In the genomic region with DNA sequence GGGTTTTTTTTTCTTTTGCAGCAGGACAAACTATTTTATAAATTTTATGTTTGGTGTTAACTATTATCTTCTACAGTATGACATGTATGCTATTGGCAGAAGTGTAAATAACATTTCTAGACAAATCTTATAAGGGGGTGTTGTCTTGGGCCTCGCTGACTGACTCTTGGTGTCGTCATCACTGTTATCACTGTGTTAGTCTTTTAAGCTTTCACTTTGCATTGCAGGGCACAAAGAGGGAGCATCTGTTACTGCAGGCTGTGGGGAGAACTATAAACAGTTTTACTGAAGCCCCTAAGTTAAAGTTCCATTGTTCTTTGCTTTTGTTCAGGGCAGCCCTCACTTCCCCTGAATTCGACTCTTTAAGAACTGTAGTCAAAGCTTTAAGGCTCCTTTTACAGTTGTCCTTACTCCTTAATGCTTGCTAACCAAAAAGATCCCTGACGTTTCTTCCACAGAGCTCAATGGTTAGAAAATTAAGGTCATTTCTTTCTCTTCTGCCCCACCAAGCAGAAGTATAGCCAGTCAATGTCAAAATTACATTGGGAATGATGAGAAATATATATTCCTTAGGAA, we compare ENCODE assay signal across 9 cellular contexts.
A peak's percentile ranks its signal among the peaks of the same experiment; 100 is the strongest.
DNase-seq lines count a peak whose midpoint lies in the region; ATAC-seq, FAIRE-seq and TF ChIP-seq lines count a peak whose summit lies in the region.
"Had no signal": no experiment of that assay in that cellular context is flagged by ENCODE, and none has a peak within 500 bp of the region (broad histone marks: within the 10 kb centered on the region; RNA-seq: fewer than 3 reads in every experiment).

No MANE protein-coding gene starts in this region.

- no peaks in the 10 kb centered on the region for H3K9me3 ChIP-seq in astrocyte (ENCODE audit: insufficient read depth, low read depth, low read length)
- no peaks in the 10 kb centered on the region for H3K9me3 ChIP-seq in muscle layer of duodenum (ENCODE audit: control insufficient read depth in 1 of 2, low read length in 2 of 2)
- H3K9me3 ChIP-seq in H9 (ENCODE audit: control insufficient read depth, low read depth, low read length) = no peaks in the 10 kb centered on the region

- H3K36me3 ChIP-seq in astrocyte (ENCODE audit: insufficient read depth, low read length) (no peaks in the 10 kb centered on the region), muscle layer of duodenum (ENCODE audit: control insufficient read depth in 1 of 2, insufficient read depth in 2 of 2, low read length in 2 of 2) (no peaks in the 10 kb centered on the region)

- H3K4me3 ChIP-seq in astrocyte (ENCODE audit: insufficient read depth, low read depth, low read length) = no peak overlapping the region
- peak overlapping the region in 1 of 2 donors; percentile 35 for H3K4me3 ChIP-seq in muscle layer of duodenum (ENCODE audit: low read depth in 1 of 2, low read length in 2 of 2)

- no peak overlapping the region for H2BK15ac ChIP-seq in H9 (ENCODE audit: low read depth, low read length)

- no peaks in the 10 kb centered on the region for H3K4me1 ChIP-seq in astrocyte (ENCODE audit: insufficient read depth, low read length)
- peaks cover 0 to 5% of the 10 kb centered on the region in 2 donors for H3K4me1 ChIP-seq in muscle layer of duodenum (ENCODE audit: control insufficient read depth in 1 of 2, insufficient read depth in 2 of 2, low read length in 2 of 2)
- H3K4me1 ChIP-seq in H9 (ENCODE audit: insufficient read depth, low read length) = peaks cover under 1% of the 10 kb centered on the region; the same call in 1 of the 2 replicates

- H4K8ac ChIP-seq in H9 (replicated peaks; ENCODE audit: insufficient read length, low read depth, low read length) = no peak overlapping the region

- H3K4me1 Mint-ChIP-seq in Calu3 (ENCODE audit: low read depth, unreplicated experiment) (no peaks in the 10 kb centered on the region), HFFc6 (ENCODE audit: low read depth) (peaks cover 14% of the 10 kb centered on the region), astrocyte (ENCODE audit: low read depth, unreplicated experiment) (peaks cover 3% of the 10 kb centered on the region), H9 (peaks cover 19 to 24% of the 10 kb centered on the region in 2 experiments)

- no peak overlapping the region for H2AK5ac ChIP-seq in H9 (ENCODE audit: insufficient read length, low read length)

- no peak overlapping the region for H3K4ac ChIP-seq in H9 (ENCODE audit: low read depth, low read length)

- no peaks in the 10 kb centered on the region for H3K27me3 Mint-ChIP-seq in Calu3 (ENCODE audit: unreplicated experiment)
- peaks cover 20% of the 10 kb centered on the region for H3K27me3 Mint-ChIP-seq in HFFc6 (ENCODE audit: insufficient read depth)
- peaks cover 3% of the 10 kb centered on the region for H3K27me3 Mint-ChIP-seq in astrocyte (ENCODE audit: low read depth, unreplicated experiment)
- no peaks in the 10 kb centered on the region; the same call in 1 of the 2 replicates for H3K27me3 Mint-ChIP-seq in H9 (ENCODE audit: low read depth)

- FAIRE-seq in astrocyte (lab: Jason Lieb, UNC) = no peak

- H3K36me3 Mint-ChIP-seq in Calu3 (ENCODE audit: insufficient read depth, unreplicated experiment) (no peaks in the 10 kb centered on the region), HFFc6 (ENCODE audit: low read depth) (no peaks in the 10 kb centered on the region), astrocyte (ENCODE audit: low read depth, unreplicated experiment) (no peaks in the 10 kb centered on the region), H9 (ENCODE audit: insufficient read depth in 1 of 3, low read depth in 3 of 3) (no peaks in the 10 kb centered on the region)
- H3K36me3 Mint-ChIP-seq: activated naive CD8-positive, alpha-beta T cell treated with anti-CD3 and anti-CD28 coated beads for 36 hours had no signal

- H3T11ph ChIP-seq in H9 (ENCODE audit: low read length) = no peak overlapping the region

- no CpG with 5 or more reads among the region's 4 CpGs for WGBS in H9 (ENCODE audit: extremely low coverage, insufficient read length, low lambda C conversion rate)

- peak overlapping the region; percentile 4 for H2AFZ ChIP-seq in astrocyte (ENCODE audit: low read depth, low read length)
- no peak overlapping the region for H2AFZ ChIP-seq in H9 (ENCODE audit: low read length)

- DNase-seq in Calu3 (no peak), HFFc6 (no peak), astrocyte (ENCODE audit: low read depth) (peak; percentile 29), H9 (no peak)
- DNase-seq in stimulated activated CD4-positive, alpha-beta T cell treated with anti-CD3 and anti-CD28 coated beads, Interleukin-4, amount 100 ng/mL, for 1 hour = no peak

- H3K4me2 ChIP-seq in astrocyte (ENCODE audit: low read length) = peak overlapping the region; percentile 72
- no peak overlapping the region for H3K4me2 ChIP-seq in H9 (ENCODE audit: insufficient read depth, insufficient read length, low read length)

- H4K91ac ChIP-seq in H9 (ENCODE audit: insufficient read length, low read depth, low read length) = no peak overlapping the region

- ATAC-seq in GM21619 (IDR thresholded peaks at IDR 0.05; ENCODE audit: unreplicated experiment) (no peak), GM21529 (IDR thresholded peaks at IDR 0.05; ENCODE audit: unreplicated experiment) (no peak)

- H3K27me3 ChIP-seq in astrocyte (ENCODE audit: insufficient read depth, low read length) (no peaks in the 10 kb centered on the region), muscle layer of duodenum (ENCODE audit: low read depth, low read length) (no peaks in the 10 kb centered on the region), H9 (ENCODE audit: insufficient read depth, low read length) (no peaks in the 10 kb centered on the region)

- H4K20me1 ChIP-seq in astrocyte (ENCODE audit: insufficient read depth, low read length) = no peaks in the 10 kb centered on the region
- H4K20me1 ChIP-seq in H9 (ENCODE audit: control insufficient read depth, insufficient read depth, insufficient read length) = no peaks in the 10 kb centered on the region

- no TSS peak for BruUV-seq in Calu3 (replicated peaks; lab: Mats Ljungman, UMichigan)

- no peak overlapping the region for H3K27ac Mint-ChIP-seq in Calu3 (ENCODE audit: unreplicated experiment)
- no peak overlapping the region for H3K27ac Mint-ChIP-seq in HFFc6
- peak overlapping the region; percentile 50 for H3K27ac Mint-ChIP-seq in astrocyte (ENCODE audit: unreplicated experiment)
- H3K27ac Mint-ChIP-seq in H9 = 0 out of 7 replicates have a peak overlapping the region, but pooled peaks of 1 of the 3 experiments have one; percentile 29
- H3K27ac Mint-ChIP-seq: activated naive CD8-positive, alpha-beta T cell treated with anti-CD3 and anti-CD28 coated beads for 36 hours had no signal

- H2BK12ac ChIP-seq in H9 (ENCODE audit: insufficient read length, low read depth, low read length) = no peak overlapping the region

- H3K79me2 ChIP-seq in astrocyte (ENCODE audit: insufficient read depth, low read length) (no peaks in the 10 kb centered on the region), H9 (ENCODE audit: insufficient read depth, low read length) (no peaks in the 10 kb centered on the region)

- no peak overlapping the region for H3K23ac ChIP-seq in H9 (ENCODE audit: insufficient read length, low read depth, low read length)

- H3K18ac ChIP-seq in H9 (ENCODE audit: insufficient read length, low read depth, low read length) = no peak overlapping the region

- no peak overlapping the region for H4K5ac ChIP-seq in H9 (ENCODE audit: insufficient read length, low read depth, low read length)

- H3K56ac ChIP-seq in H9 (ENCODE audit: insufficient read length, low read depth, low read length) = no peak overlapping the region

- no peak overlapping the region for H2BK20ac ChIP-seq in H9 (ENCODE audit: low read depth, low read length, poor library complexity, severe bottlenecking)

- intact Hi-C loops in Calu3 (cut with micrococcal nuclease; ENCODE audit: unreplicated experiment) = loop anchor here (1.0 to 10.0 kb wide), 3 partner anchors 179 to 307 kb away; no protein-coding TSS in a partner anchor

- peak overlapping the region; percentile 47 for H3K4me3 Mint-ChIP-seq in Calu3 (ENCODE audit: low read depth, unreplicated experiment)
- peak overlapping the region; percentile 78 for H3K4me3 Mint-ChIP-seq in HFFc6
- H3K4me3 Mint-ChIP-seq in astrocyte (ENCODE audit: unreplicated experiment) = peak overlapping the region; percentile 4
- no peak overlapping the region for H3K4me3 Mint-ChIP-seq in H9

- no peaks in the 10 kb centered on the region for H3K79me1 ChIP-seq in H9 (ENCODE audit: insufficient read depth, low read depth, low read length, poor library complexity, severe bottlenecking)

- no peak overlapping the region for H3K27ac ChIP-seq in astrocyte (ENCODE audit: low read depth, low read length)
- peak overlapping the region; percentile 25 for H3K27ac ChIP-seq in muscle layer of duodenum (ENCODE audit: low read length)
- no peak overlapping the region for H3K27ac ChIP-seq in H9 (ENCODE audit: insufficient read length, low read depth, low read length)

- no peak overlapping the region for H2BK5ac ChIP-seq in H9 (ENCODE audit: insufficient read length, low read length)

- H3K23me2 ChIP-seq in H9 (ENCODE audit: insufficient read length, low read depth, low read length, poor library complexity, severe bottlenecking) = no peaks in the 10 kb centered on the region

- no peak overlapping the region for H2BK120ac ChIP-seq in H9 (ENCODE audit: low read depth, low read length, poor library complexity, severe bottlenecking)

- peak overlapping the region; percentile 47 for H3K9ac ChIP-seq in astrocyte (ENCODE audit: low read length)
- no peak overlapping the region for H3K9ac ChIP-seq in H9 (ENCODE audit: extremely low read depth, insufficient read length, low read length)

- CTCF ChIA-PET in Calu3 (lab: Charles Lee) = interaction anchor here (0.6 to 2.2 kb wide), 5 partner anchors 140 to 613 kb away, joined by 3 to 16 read pairs (median 4); no protein-coding TSS in a partner anchor

- TF ChIP-seq CTCF in Calu3 (IDR thresholded peaks at IDR 0.05; ENCODE audit: unreplicated experiment) (no peak), HFFc6 (IDR thresholded peaks at IDR 0.05) (no peak), astrocyte (IDR thresholded peaks at IDR 0.05; ENCODE audit: insufficient read depth, low read depth, low read length) (no peak), H9 (conservative IDR thresholded peaks at IDR 0.05) (no peak)

- no peak overlapping the region for H3K14ac ChIP-seq in H9 (ENCODE audit: insufficient read depth, low read length)

- H3K9me3 Mint-ChIP-seq in Calu3 (ENCODE audit: low read depth, unreplicated experiment) = no peaks in the 10 kb centered on the region
- no peaks in the 10 kb centered on the region for H3K9me3 Mint-ChIP-seq in HFFc6
- no peaks in the 10 kb centered on the region for H3K9me3 Mint-ChIP-seq in astrocyte (ENCODE audit: unreplicated experiment)
- no peaks in the 10 kb centered on the region for H3K9me3 Mint-ChIP-seq in H9
- H3K9me3 Mint-ChIP-seq: activated naive CD8-positive, alpha-beta T cell treated with anti-CD3 and anti-CD28 coated beads for 36 hours had no signal

Comparison
In these comparisons a context has a peak if more than half of its experiments do, and no peak if none do; other contexts are left out.
1. H3K4me3 Mint-ChIP-seq: peak in Calu3 (single experiment), HFFc6 (single experiment) and astrocyte (single experiment); none in H9 (0 of 2).